ENCODE assay signal across 7 cellular contexts in the genomic region with DNA sequence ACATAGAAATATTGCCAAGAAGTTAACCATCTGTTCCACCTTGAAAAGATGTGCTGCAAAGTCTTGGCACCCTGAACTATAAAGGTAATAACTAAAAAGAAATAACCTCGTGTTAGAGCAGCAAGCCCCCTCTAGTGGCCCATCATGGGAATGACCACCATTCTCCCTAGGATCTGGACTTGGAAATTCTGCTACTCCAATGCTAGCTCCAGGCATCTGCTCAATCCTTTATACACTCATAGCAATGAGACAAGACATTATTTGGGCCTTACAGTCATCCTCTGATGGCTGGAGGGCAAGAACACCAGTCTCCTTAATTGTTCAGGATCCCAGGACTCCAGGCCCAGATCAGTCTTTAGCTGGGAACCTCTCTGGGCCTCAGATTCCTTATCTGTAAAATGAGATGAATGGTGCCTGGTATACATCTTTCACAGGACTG.
DNase-seq lines count a peak whose midpoint lies in the region; ATAC-seq and TF ChIP-seq lines count a peak whose summit lies in the region.

No MANE protein-coding gene starts in this region.

- H3K27ac Mint-ChIP-seq in naive thymus-derived CD4-positive, alpha-beta T cell = no peak overlapping the region

- H3K27me3 Mint-ChIP-seq in naive thymus-derived CD4-positive, alpha-beta T cell = peaks cover 0 to 7% (median 0%) of the 10 kb centered on the region in 5 donors

- peaks cover 0 to 11% (median 6%) of the 10 kb centered on the region in 5 donors for H3K36me3 Mint-ChIP-seq in naive thymus-derived CD4-positive, alpha-beta T cell

- in situ Hi-C loops in GM23248 (cut with MboI) = no loop called here

- H2AFZ ChIP-seq in GM23248 = no peak overlapping the region

- WGBS in GM23248 (ENCODE audit: low coverage in 1 of 2, low lambda C conversion rate in 2 of 2, missing lambda C conversion rate in 2 of 2), 2 experiments = 0% methylated on average over 1 of the region's 1 CpG
- 0% methylated on average over 1 of the region's 1 CpG for WGBS in esophagus muscularis mucosa

- H3K4me3 Mint-ChIP-seq in naive thymus-derived CD4-positive, alpha-beta T cell = no peak overlapping the region

- CTCF ChIA-PET in naive thymus-derived CD4-positive, alpha-beta T cell (lab: Charles Lee) = interaction anchor here (0.7 to 1.0 kb wide), 3 partner anchors 34 to 275 kb away, joined by 3 read pairs; a partner anchor contains a TSS

- no peak overlapping the region for H3K4me2 ChIP-seq in GM23248 (ENCODE audit: unreplicated experiment)

- peaks cover 0 to 5% (median 0%) of the 10 kb centered on the region in 7 donors for H3K4me1 Mint-ChIP-seq in naive thymus-derived CD4-positive, alpha-beta T cell

- H3K4me1 ChIP-seq in GM23248 (ENCODE audit: insufficient read depth) (peaks cover 8% of the 10 kb centered on the region), esophagus muscularis mucosa (peaks cover 0 to 7% (median 2%) of the 10 kb centered on the region in 4 donors)
- no peaks in the 10 kb centered on the region for H3K4me1 ChIP-seq in naive thymus-derived CD4-positive, alpha-beta T cell (ENCODE audit: control insufficient read depth in 2 of 2, insufficient read depth in 2 of 2, low read length in 2 of 2)

- peak; percentile 94 for TF ChIP-seq CTCF in VCaP (conservative IDR thresholded peaks at IDR 0.05)
- TF ChIP-seq CTCF in esophagus muscularis mucosa (IDR thresholded peaks at IDR 0.05) = peak; percentile 82 to 93 (median 83)

- peaks cover 20% of the 10 kb centered on the region for H3K79me2 ChIP-seq in GM23248 (ENCODE audit: insufficient read depth)

- no peaks in the 10 kb centered on the region for H4K20me1 ChIP-seq in GM23248 (ENCODE audit: insufficient read depth)

- H3K9me3 Mint-ChIP-seq in naive thymus-derived CD4-positive, alpha-beta T cell = peaks cover 5 to 25% (median 13%) of the 10 kb centered on the region in 11 donors

- H3K27ac ChIP-seq in GM23248 (0 out of 2 replicates have a peak overlapping the region, but pooled peaks have one; percentile 1), VCaP (no peak overlapping the region), esophagus muscularis mucosa (replicated peaks in 1 of 4) (peak overlapping the region in 1 of 4 donors; percentile 34)
- no peak overlapping the region for H3K27ac ChIP-seq in naive thymus-derived CD4-positive, alpha-beta T cell (ENCODE audit: low read depth, low read length)

- peaks cover 29% of the 10 kb centered on the region for H3K36me3 ChIP-seq in GM23248 (ENCODE audit: low read depth)
- peaks cover 0 to 22% (median 0%) of the 10 kb centered on the region in 4 donors for H3K36me3 ChIP-seq in esophagus muscularis mucosa
- no peaks in the 10 kb centered on the region for H3K36me3 ChIP-seq in naive thymus-derived CD4-positive, alpha-beta T cell (ENCODE audit: control insufficient read depth in 2 of 3, insufficient read depth in 3 of 3, low read length in 3 of 3)

- H3K27me3 ChIP-seq in GM23248 (replicated peaks; ENCODE audit: insufficient read depth) (no peaks in the 10 kb centered on the region), esophagus muscularis mucosa (no peaks in the 10 kb centered on the region)
- H3K27me3 ChIP-seq in naive thymus-derived CD4-positive, alpha-beta T cell (ENCODE audit: control insufficient read depth in 2 of 2, insufficient read depth in 2 of 2, low read length in 2 of 2) = no peaks in the 10 kb centered on the region

- intact Hi-C loops in esophagus muscularis mucosa (cut with DNase I) = loop anchor here (5.0 to 10.0 kb wide), 2 partner anchors 275 to 373 kb away; no protein-coding TSS in a partner anchor
- intact Hi-C loops in naive thymus-derived CD4-positive, alpha-beta T cell (cut with micrococcal nuclease) = loop anchor here in 1 of 2 donors (1.0 kb wide), 3 partner anchors 111 to 378 kb away; no protein-coding TSS in a partner anchor

- H3K4me3 ChIP-seq in GM23248 (no peak overlapping the region), esophagus muscularis mucosa (no peak overlapping the region)
- H3K4me3 ChIP-seq in naive thymus-derived CD4-positive, alpha-beta T cell (ENCODE audit: low read length) = no peak overlapping the region

- peaks cover 19% of the 10 kb centered on the region for H3F3A ChIP-seq in GM23248 (ENCODE audit: insufficient read depth)

- no peaks in the 10 kb centered on the region for H3K9me2 ChIP-seq in GM23248 (ENCODE audit: insufficient read depth)

- TF ChIP-seq EP300 in esophagus muscularis mucosa (IDR thresholded peaks at IDR 0.05) = no peak

- DNase-seq in GM03348 (ENCODE audit: low spot score) (peak; percentile 59), GM23248 (peak; percentile 56), NCI-H187 treated with DMSO at 0.1 percent for 48 hours (lab: John Stamatoyannopoulos, UW) (peak; percentile 25), esophagus muscularis mucosa (ENCODE audit: extremely low spot score) (peak; percentile 93)
- DNase-seq in naive thymus-derived CD4-positive, alpha-beta T cell = peak in 5 of 9 donors; percentile 14 to 34 (median 26)

- POLR2A ChIA-PET in naive thymus-derived CD4-positive, alpha-beta T cell (lab: Charles Lee) = no interaction called here

- ATAC-seq in naive thymus-derived CD4-positive, alpha-beta T cell = peak; percentile 63
- ATAC-seq in HG03045 (IDR thresholded peaks at IDR 0.05; ENCODE audit: unreplicated experiment) = no peak

- H3K9ac ChIP-seq in GM23248 = no peak overlapping the region

- H3K9me3 ChIP-seq in GM23248 (ENCODE audit: low read depth) (no peaks in the 10 kb centered on the region), esophagus muscularis mucosa (peaks cover 0 to 20% (median 9%) of the 10 kb centered on the region in 4 donors)
- H3K9me3 ChIP-seq in naive thymus-derived CD4-positive, alpha-beta T cell (ENCODE audit: control insufficient read depth in 2 of 3, low read length in 3 of 3) = peaks cover 0 to 11% (median 5%) of the 10 kb centered on the region in 3 experiments

- no peak for TF ChIP-seq POLR2A in esophagus muscularis mucosa (IDR thresholded peaks at IDR 0.05; ENCODE audit: low read depth)

Comparison
In these comparisons a context has a peak if more than half of its experiments do, and no peak if none do; other contexts are left out.
1. DNase-seq: peak in every context shown above with its lines; median percentile 93 in esophagus muscularis mucosa; 59 in GM03348; 56 in GM23248; 26 in naive thymus-derived CD4-positive, alpha-beta T cell; 25 in NCI-H187 treated with DMSO at 0.1 percent for 48 hours.